Comparison of ENCODE assay signal across 13 cellular contexts in genomic region chr18:24677011-24677410, GRCh38.
"Had no signal": no experiment of that assay in that cellular context is flagged by ENCODE, and none has a peak within 500 bp of the region (broad histone marks: within the 10 kb centered on the region; RNA-seq: fewer than 3 reads in every experiment).

No MANE protein-coding gene starts in this region.

- H3K27ac ChIP-seq: body of pancreas, colonic mucosa, pancreas, tibial artery had no signal

- H3K27me3 ChIP-seq: body of pancreas, colonic mucosa, pancreas, tibial artery had no signal

- H3K9me3 ChIP-seq: body of pancreas, colonic mucosa, pancreas had no signal

- H3K4me1 ChIP-seq: body of pancreas, colonic mucosa, pancreas, tibial artery had no signal

- H3K4me3 ChIP-seq: body of pancreas, colonic mucosa, pancreas, tibial artery had no signal

- H3K36me3 ChIP-seq: colonic mucosa, pancreas, tibial artery had no signal

- DNase-seq: activated CD4-positive, alpha-beta T cell treated with anti-CD3 and anti-CD28 coated beads for 4 hours; activated CD8-positive, alpha-beta memory T cell treated with anti-CD3 and anti-CD28 coated beads, Interleukin-2, amount 50 U/mL, for 4 hours; activated CD8-positive, alpha-beta T cell treated with anti-CD3 and anti-CD28 coated beads, Interleukin-2, amount 10 ng/mL, durations not matched to agents 7 days and 5 days; activated gamma-delta T cell; activated T-cell treated with anti-CD3 and anti-CD28 coated beads, Interleukin-2, amount 50 U/mL, for 72 hours; amniotic stem cell; body of pancreas; central memory CD4-positive, alpha-beta T cell; colonic mucosa; naive thymus-derived CD8-positive, alpha-beta T cell; pancreas; stimulated activated CD4-positive, alpha-beta T cell treated with anti-CD3 and anti-CD28 coated beads, Interleukin-2, amount 100 ng/mL, for 48 hours; tibial artery had no signal
